ENCODE assay signal across 1 cellular context in the genomic region with DNA sequence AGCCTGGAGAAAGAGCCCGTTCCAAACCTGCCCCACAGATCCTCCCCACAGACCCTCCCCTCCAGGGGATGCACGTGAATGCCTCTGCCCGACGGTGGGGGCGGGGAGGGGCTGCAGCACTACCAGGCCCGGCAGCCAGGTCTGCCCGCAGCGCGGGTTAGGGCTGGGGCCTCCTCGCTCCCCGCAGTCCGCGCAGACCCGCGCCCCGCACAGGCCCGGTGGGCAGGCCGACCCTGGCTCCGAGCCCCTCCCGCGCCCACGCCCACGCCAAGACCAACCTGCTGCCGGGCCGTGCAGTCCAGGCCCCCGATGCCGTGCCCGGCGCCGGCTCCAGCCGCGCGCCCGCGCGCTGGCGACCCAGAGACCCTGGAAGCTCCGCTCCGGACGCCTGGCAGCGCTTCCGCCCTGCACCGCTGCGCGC.
TF ChIP-seq lines count a peak whose summit lies in the region.

A gene with protein sequence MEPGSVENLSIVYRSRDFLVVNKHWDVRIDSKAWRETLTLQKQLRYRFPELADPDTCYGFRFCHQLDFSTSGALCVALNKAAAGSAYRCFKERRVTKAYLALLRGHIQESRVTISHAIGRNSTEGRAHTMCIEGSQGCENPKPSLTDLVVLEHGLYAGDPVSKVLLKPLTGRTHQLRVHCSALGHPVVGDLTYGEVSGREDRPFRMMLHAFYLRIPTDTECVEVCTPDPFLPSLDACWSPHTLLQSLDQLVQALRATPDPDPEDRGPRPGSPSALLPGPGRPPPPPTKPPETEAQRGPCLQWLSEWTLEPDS (minus strand): TSS at position 404 of the 421 bp plus-strand sequence. CDS start 644 bp downstream, outside the sequence.

TF ChIP-seq in liver, 16 proteins besides CTCF, POLR2A, EP300 and RAD21 (continued from another document):
- TF ChIP-seq, protein P1, sequence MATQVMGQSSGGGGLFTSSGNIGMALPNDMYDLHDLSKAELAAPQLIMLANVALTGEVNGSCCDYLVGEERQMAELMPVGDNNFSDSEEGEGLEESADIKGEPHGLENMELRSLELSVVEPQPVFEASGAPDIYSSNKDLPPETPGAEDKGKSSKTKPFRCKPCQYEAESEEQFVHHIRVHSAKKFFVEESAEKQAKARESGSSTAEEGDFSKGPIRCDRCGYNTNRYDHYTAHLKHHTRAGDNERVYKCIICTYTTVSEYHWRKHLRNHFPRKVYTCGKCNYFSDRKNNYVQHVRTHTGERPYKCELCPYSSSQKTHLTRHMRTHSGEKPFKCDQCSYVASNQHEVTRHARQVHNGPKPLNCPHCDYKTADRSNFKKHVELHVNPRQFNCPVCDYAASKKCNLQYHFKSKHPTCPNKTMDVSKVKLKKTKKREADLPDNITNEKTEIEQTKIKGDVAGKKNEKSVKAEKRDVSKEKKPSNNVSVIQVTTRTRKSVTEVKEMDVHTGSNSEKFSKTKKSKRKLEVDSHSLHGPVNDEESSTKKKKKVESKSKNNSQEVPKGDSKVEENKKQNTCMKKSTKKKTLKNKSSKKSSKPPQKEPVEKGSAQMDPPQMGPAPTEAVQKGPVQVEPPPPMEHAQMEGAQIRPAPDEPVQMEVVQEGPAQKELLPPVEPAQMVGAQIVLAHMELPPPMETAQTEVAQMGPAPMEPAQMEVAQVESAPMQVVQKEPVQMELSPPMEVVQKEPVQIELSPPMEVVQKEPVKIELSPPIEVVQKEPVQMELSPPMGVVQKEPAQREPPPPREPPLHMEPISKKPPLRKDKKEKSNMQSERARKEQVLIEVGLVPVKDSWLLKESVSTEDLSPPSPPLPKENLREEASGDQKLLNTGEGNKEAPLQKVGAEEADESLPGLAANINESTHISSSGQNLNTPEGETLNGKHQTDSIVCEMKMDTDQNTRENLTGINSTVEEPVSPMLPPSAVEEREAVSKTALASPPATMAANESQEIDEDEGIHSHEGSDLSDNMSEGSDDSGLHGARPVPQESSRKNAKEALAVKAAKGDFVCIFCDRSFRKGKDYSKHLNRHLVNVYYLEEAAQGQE (IDR thresholded peaks at IDR 0.05), result no peak
